8 cellular contexts compared by ENCODE assay signal in the genomic region with DNA sequence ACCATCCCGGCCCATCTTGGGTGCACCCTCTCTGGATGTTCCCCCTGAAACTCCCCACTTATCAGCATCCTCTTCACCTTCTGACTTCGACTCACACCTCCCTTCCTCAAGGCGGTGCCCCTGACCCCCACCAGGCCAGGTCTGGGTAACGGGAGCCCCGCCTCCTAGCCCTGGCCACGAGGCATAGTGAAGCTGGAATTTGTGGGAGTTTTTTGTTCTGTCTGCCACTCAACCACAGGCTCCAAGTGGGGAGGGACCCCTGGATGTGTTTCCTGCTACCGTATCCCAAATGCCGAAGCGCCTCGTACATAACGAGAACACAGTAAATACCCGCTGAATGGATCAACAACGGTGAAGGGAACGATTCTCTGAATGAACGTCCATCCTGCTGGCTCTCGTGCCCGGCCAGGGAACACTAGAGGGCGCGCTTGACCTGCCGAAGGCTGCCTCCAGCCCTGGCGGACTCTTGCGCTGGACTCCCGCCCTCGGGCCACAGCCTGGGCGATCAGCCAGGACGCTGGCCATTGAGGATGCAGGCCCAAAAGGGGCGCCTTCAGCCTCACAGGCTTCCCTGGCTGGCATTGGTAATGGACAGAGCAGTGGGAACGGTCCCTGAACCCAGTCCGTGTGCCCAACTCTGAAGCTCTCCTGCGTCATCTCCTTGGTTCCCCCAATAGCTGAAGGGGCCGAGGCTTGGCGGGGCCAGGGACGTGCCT. TPM values are rescaled to one million over a fixed set of nuclear protein-coding genes. Genes with fewer than 3 reads are reported as not detected.
DNase-seq lines count a peak whose midpoint lies in the region; ATAC-seq lines count a peak whose summit lies in the region.

No MANE protein-coding gene starts in this region.

- ATAC-seq in GM19463 (IDR thresholded peaks at IDR 0.05; ENCODE audit: unreplicated experiment) = peak; percentile 57

- DNase-seq in AML-193 (lab: John Stamatoyannopoulos, UW) = peak; percentile 60 to 62
- peak; percentile 22 for DNase-seq in NCI-H1105 treated with DMSO at 0.1 percent for 48 hours (lab: John Stamatoyannopoulos, UW)
- DNase-seq in activated CD4-positive, CD25-positive, alpha-beta regulatory T cell (lab: John Stamatoyannopoulos, UW) = peak; percentile 18 to 40 (median 22)
- DNase-seq in cerebellar cortex (ENCODE audit: low spot score) = peak; percentile 86
- DNase-seq in kidney glomerular epithelial cell (lab: John Stamatoyannopoulos, UW) = peak; percentile 37
- peak; percentile 47 for DNase-seq in stimulated activated CD4-positive, alpha-beta T cell treated with anti-CD3 and anti-CD28 coated beads, Interleukin-1b, Interleukin-23, amount 100 ng/mL, for 48 hours
- no peak for DNase-seq in A172 (ENCODE audit: low spot score)

RNA-seq across cellular contexts. Expression of gene PHYKPL, which starts 47.3 kb away (rescaled TPM):
- 2.4 and 3.6 TPM in 2 replicates for total RNA-seq in A172 (2014; rRNA removed; shearing (Covaris generic))
